In genomic region chr4:2261110-2261852, GRCh38 we compare ENCODE assay signal across 1 cellular context.
TF ChIP-seq lines count a peak whose summit lies in the region.

No MANE protein-coding gene starts in this region.

TF ChIP-seq in HEK293, 187 proteins besides CTCF, POLR2A, EP300 and RAD21 (continued from another document):
- TF ChIP-seq ELK4 (IDR thresholded peaks at IDR 0.05; ENCODE audit: borderline replicate concordance, low read depth, low read length) = no peak
- TF ChIP-seq ZNF560 (tag by site-specific recombination; IDR thresholded peaks at IDR 0.05; ENCODE audit: borderline replicate concordance) = no peak
- TF ChIP-seq ZSCAN16 (tag by site-specific recombination; IDR thresholded peaks at IDR 0.05) = no peak
- peak; percentile 39; the same call in 1 of the 2 replicates for TF ChIP-seq PATZ1 (tag by site-specific recombination; IDR thresholded peaks at IDR 0.05)
- peak; percentile 32; the same call in 1 of the 2 replicates for TF ChIP-seq KLF10 (tag by site-specific recombination; IDR thresholded peaks at IDR 0.05)
- peak; percentile 50 for TF ChIP-seq GLIS1 (tag by site-specific recombination; IDR thresholded peaks at IDR 0.05)
- peak; percentile 69 for TF ChIP-seq ZNF600 (tag by site-specific recombination; IDR thresholded peaks at IDR 0.05)
- no peak for TF ChIP-seq YY2 (tag by site-specific recombination; IDR thresholded peaks at IDR 0.05)
- TF ChIP-seq ZNF335 (tag by site-specific recombination; conservative IDR thresholded peaks at IDR 0.05) = peak; percentile 34
- TF ChIP-seq ZNF776 (tag by site-specific recombination; IDR thresholded peaks at IDR 0.05; ENCODE audit: borderline replicate concordance) = no peak
- TF ChIP-seq ZNF549 (tag by site-specific recombination; IDR thresholded peaks at IDR 0.05) = no peak
- no peak for TF ChIP-seq ZNF677 (tag by site-specific recombination; IDR thresholded peaks at IDR 0.05)
